In the genomic region with DNA sequence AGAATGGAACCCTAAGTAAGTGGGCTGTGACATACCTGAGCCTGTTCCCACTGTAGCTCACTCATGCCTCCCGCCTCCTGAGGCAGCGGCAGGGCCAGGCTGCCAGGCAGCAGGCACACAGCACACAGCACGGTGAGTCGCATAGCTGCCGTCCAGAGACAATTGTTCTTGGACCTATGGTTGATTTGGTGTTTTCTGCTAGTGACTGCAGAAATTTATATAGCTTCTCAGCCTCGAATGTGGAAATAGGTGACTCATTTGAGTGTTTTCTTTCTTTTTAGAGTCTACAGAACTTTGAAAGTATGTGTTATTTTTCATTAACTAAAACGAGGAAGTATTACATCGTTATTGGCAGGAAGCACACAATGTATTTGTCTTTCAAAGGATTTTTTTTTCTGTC, we compare ENCODE assay signal across 11 cellular contexts. TPM values are rescaled to one million over a fixed set of nuclear protein-coding genes. Genes with fewer than 3 reads are reported as not detected.
DNase-seq lines count a peak whose midpoint lies in the region; ATAC-seq and TF ChIP-seq lines count a peak whose summit lies in the region.
"Had no signal": no experiment of that assay in that cellular context is flagged by ENCODE, and none has a peak within 500 bp of the region (broad histone marks: within the 10 kb centered on the region; RNA-seq: fewer than 3 reads in every experiment).

A gene with protein sequence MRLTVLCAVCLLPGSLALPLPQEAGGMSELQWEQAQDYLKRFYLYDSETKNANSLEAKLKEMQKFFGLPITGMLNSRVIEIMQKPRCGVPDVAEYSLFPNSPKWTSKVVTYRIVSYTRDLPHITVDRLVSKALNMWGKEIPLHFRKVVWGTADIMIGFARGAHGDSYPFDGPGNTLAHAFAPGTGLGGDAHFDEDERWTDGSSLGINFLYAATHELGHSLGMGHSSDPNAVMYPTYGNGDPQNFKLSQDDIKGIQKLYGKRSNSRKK (minus strand): TSS at position 190 of the 400 bp plus-strand sequence. CDS start 47 bp downstream, at position 143.

- intact Hi-C loops in heart left ventricle (cut with DNase I), result no loop called here

- H3K36me3 ChIP-seq in SK-N-SH (replicated peaks in 1 of 2; ENCODE audit: control insufficient read depth in 1 of 2, insufficient read depth in 2 of 2, low read length in 1 of 2) (no peaks in the 10 kb centered on the region), heart left ventricle (no peaks in the 10 kb centered on the region)
- H3K36me3 ChIP-seq in effector memory CD4-positive, alpha-beta T cell (ENCODE audit: control insufficient read depth, insufficient read depth, low read length), result no peaks in the 10 kb centered on the region
- H3K36me3 ChIP-seq: vagina had no signal

- TF ChIP-seq RAD21 in SK-N-SH (IDR thresholded peaks at IDR 0.05; ENCODE audit: low read length), result no peak

- H3K27ac Mint-ChIP-seq in HFFc6, result no peak within 1 kb of the TSS
- H3K27ac Mint-ChIP-seq: progenitor cell of endocrine pancreas had no signal

- no peak for TF ChIP-seq EP300 in SK-N-SH (IDR thresholded peaks at IDR 0.05; ENCODE audit: borderline replicate concordance in 1 of 2, low read depth in 1 of 2, low read length in 1 of 2)

- H3K9me3 Mint-ChIP-seq in HFFc6, result no peaks in the 10 kb centered on the region
- H3K9me3 Mint-ChIP-seq: central memory CD8-positive, alpha-beta T cell had no signal

- H3K79me2 ChIP-seq in SK-N-SH (ENCODE audit: insufficient read depth), result no peaks in the 10 kb centered on the region

- H3K4me3 ChIP-seq in SK-N-SH (ENCODE audit: low read depth in 2 of 2, low read length in 1 of 2) (no peak within 1 kb of the TSS; a peak in 1 of 4 replicates), heart left ventricle (no peak within 1 kb of the TSS)
- no peak within 1 kb of the TSS for H3K4me3 ChIP-seq in effector memory CD4-positive, alpha-beta T cell (ENCODE audit: insufficient read depth, low read depth, low read length, poor library complexity, severe bottlenecking)
- H3K4me3 ChIP-seq: vagina had no signal

- no peak for TF ChIP-seq POLR2A in heart left ventricle (IDR thresholded peaks at IDR 0.05)

- H3K36me3 Mint-ChIP-seq in HFFc6 (ENCODE audit: low read depth), result no peaks in the 10 kb centered on the region

- peaks cover 10% of the 10 kb centered on the region for H3F3A ChIP-seq in SK-N-SH (replicated peaks; ENCODE audit: insufficient read depth)

- H3K4me1 ChIP-seq in SK-N-SH (ENCODE audit: control insufficient read depth in 1 of 2, insufficient read depth in 2 of 2, low read depth in 1 of 2, low read length in 1 of 2) (no peaks in the 10 kb centered on the region; a peak in 1 of 4 replicates), heart left ventricle (no peaks in the 10 kb centered on the region)
- no peaks in the 10 kb centered on the region for H3K4me1 ChIP-seq in effector memory CD4-positive, alpha-beta T cell (ENCODE audit: control insufficient read depth, insufficient read depth, low read length, poor library complexity, severe bottlenecking)
- H3K4me1 ChIP-seq: vagina had no signal

- H4K20me1 ChIP-seq in SK-N-SH (ENCODE audit: insufficient read depth), result no peaks in the 10 kb centered on the region

- peak within 1 kb of the TSS; percentile 74 for H2AFZ ChIP-seq in SK-N-SH (ENCODE audit: low read depth)

- H3K9ac ChIP-seq in SK-N-SH, result no peak within 1 kb of the TSS

- DNase-seq in AML-193 (lab: John Stamatoyannopoulos, UW) (peak; percentile 42 to 59), HFFc6 (peak; percentile 15), SK-N-SH (no peak), iris pigment epithelial cell (ENCODE audit: low read depth) (peak; percentile 45), heart left ventricle (no peak), D341Med (ENCODE audit: low spot score) (no peak)
- DNase-seq in effector memory CD4-positive, alpha-beta T cell, result no peak

- WGBS in SK-N-SH (ENCODE audit: low lambda C conversion rate), result 30% methylated on average over 8 of the region's 8 CpGs
- 56 to 68% (median 61%) methylated on average over 8 of the region's 8 CpGs for WGBS in heart left ventricle, 4 donors

- POLR2A ChIA-PET in SK-N-SH (lab: Yijun Ruan, JAX), result no interaction called here

- peaks cover 18% of the 10 kb centered on the region for H3K27me3 Mint-ChIP-seq in HFFc6 (ENCODE audit: insufficient read depth)
- H3K27me3 Mint-ChIP-seq: progenitor cell of endocrine pancreas had no signal

- H3K4me3 Mint-ChIP-seq in HFFc6, result no peak within 1 kb of the TSS
- H3K4me3 Mint-ChIP-seq: central memory CD8-positive, alpha-beta T cell had no signal

- H3K4me2 ChIP-seq in SK-N-SH, result peak within 1 kb of the TSS; percentile 17; the same call in 1 of the 2 replicates

- H3K9me3 ChIP-seq in SK-N-SH (no peaks in the 10 kb centered on the region), heart left ventricle (no peaks in the 10 kb centered on the region)
- no peaks in the 10 kb centered on the region for H3K9me3 ChIP-seq in effector memory CD4-positive, alpha-beta T cell (ENCODE audit: control insufficient read depth, low read length)
- H3K9me3 ChIP-seq: vagina had no signal

- CTCF ChIA-PET in SK-N-SH (lab: Yijun Ruan, JAX), result no interaction called here

- peak within 1 kb of the TSS in 1 of 2 experiments; percentile 31; a peak in 1 of 4 replicates for H3K27ac ChIP-seq in SK-N-SH (ENCODE audit: low read depth in 2 of 2, low read length in 1 of 2)
- no peak within 1 kb of the TSS for H3K27ac ChIP-seq in effector memory CD4-positive, alpha-beta T cell (ENCODE audit: insufficient read depth, low read length, poor library complexity, severe bottlenecking)
- no peak within 1 kb of the TSS for H3K27ac ChIP-seq in heart left ventricle
- H3K27ac ChIP-seq: vagina had no signal

- no peak for TF ChIP-seq CTCF in HFFc6 (IDR thresholded peaks at IDR 0.05)
- TF ChIP-seq CTCF in SK-N-SH (IDR thresholded peaks at IDR 0.05), result no peak
- no peak for TF ChIP-seq CTCF in heart left ventricle (IDR thresholded peaks at IDR 0.05)

- H3K9me2 ChIP-seq in SK-N-SH, result no peaks in the 10 kb centered on the region

- H3K27me3 ChIP-seq in SK-N-SH (ENCODE audit: insufficient read depth) (no peaks in the 10 kb centered on the region), heart left ventricle (no peaks in the 10 kb centered on the region)
- no peaks in the 10 kb centered on the region for H3K27me3 ChIP-seq in effector memory CD4-positive, alpha-beta T cell (replicated peaks; ENCODE audit: control insufficient read depth, insufficient read depth, low read length, poor library complexity, severe bottlenecking)
- H3K27me3 ChIP-seq: vagina had no signal

- ATAC-seq in HG02973 (IDR thresholded peaks at IDR 0.05; ENCODE audit: unreplicated experiment), result no peak
- ATAC-seq in heart left ventricle, result no peak

- no peaks in the 10 kb centered on the region; the same call in 1 of the 2 replicates for H3K4me1 Mint-ChIP-seq in HFFc6 (ENCODE audit: low read depth)
- H3K4me1 Mint-ChIP-seq: central memory CD8-positive, alpha-beta T cell had no signal

TF ChIP-seq in SK-N-SH, 30 proteins besides CTCF, POLR2A, EP300 and RAD21:
- TF ChIP-seq, protein P1, sequence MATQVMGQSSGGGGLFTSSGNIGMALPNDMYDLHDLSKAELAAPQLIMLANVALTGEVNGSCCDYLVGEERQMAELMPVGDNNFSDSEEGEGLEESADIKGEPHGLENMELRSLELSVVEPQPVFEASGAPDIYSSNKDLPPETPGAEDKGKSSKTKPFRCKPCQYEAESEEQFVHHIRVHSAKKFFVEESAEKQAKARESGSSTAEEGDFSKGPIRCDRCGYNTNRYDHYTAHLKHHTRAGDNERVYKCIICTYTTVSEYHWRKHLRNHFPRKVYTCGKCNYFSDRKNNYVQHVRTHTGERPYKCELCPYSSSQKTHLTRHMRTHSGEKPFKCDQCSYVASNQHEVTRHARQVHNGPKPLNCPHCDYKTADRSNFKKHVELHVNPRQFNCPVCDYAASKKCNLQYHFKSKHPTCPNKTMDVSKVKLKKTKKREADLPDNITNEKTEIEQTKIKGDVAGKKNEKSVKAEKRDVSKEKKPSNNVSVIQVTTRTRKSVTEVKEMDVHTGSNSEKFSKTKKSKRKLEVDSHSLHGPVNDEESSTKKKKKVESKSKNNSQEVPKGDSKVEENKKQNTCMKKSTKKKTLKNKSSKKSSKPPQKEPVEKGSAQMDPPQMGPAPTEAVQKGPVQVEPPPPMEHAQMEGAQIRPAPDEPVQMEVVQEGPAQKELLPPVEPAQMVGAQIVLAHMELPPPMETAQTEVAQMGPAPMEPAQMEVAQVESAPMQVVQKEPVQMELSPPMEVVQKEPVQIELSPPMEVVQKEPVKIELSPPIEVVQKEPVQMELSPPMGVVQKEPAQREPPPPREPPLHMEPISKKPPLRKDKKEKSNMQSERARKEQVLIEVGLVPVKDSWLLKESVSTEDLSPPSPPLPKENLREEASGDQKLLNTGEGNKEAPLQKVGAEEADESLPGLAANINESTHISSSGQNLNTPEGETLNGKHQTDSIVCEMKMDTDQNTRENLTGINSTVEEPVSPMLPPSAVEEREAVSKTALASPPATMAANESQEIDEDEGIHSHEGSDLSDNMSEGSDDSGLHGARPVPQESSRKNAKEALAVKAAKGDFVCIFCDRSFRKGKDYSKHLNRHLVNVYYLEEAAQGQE (IDR thresholded peaks at IDR 0.05; ENCODE audit: low read depth, low read length), result no peak
- TF ChIP-seq FOSL2 (IDR thresholded peaks at IDR 0.05; ENCODE audit: borderline replicate concordance, low read depth), result peak; percentile 29; the same call in 1 of the 2 replicates
- TF ChIP-seq NFIC (IDR thresholded peaks at IDR 0.05; ENCODE audit: borderline replicate concordance), result 0 out of 2 replicates have a peak, but pooled peaks have one; percentile 5
- TF ChIP-seq ELF1 (IDR thresholded peaks at IDR 0.05), result no peak

RNA-seq across cellular contexts. Expression of the gene that starts here (rescaled TPM):
- not detected for total RNA-seq in HFFc6 (2021; fragmentation: NEBNext Ultra II Directional; extraction: Animal tissue kit (Norgen Biotek cat#: 25700))
- 0.13 and 0.36 TPM in 2 replicates for polyA plus RNA-seq in SK-N-SH (2012; rRNA removed)
- polyA plus RNA-seq in SK-N-SH (2012; cell fraction: cytosol; rRNA removed), result 0.29 and 0.36 TPM in 2 replicates
- 0.25 and 0.27 TPM in 2 replicates for polyA plus RNA-seq in SK-N-SH (2012; cell fraction: nucleus; rRNA removed)
- total RNA-seq in heart left ventricle, result 1 to 10 TPM in 1 of 9 donors, not detected in 8; 1.5 TPM
- not detected for polyA plus RNA-seq in heart left ventricle
- total RNA-seq: progenitor cell of endocrine pancreas had no signal

Comparison
In these comparisons a context has a peak if more than half of its experiments do, and no peak if none do; other contexts are left out.
1. Peak in DNase-seq in HFFc6; RNA of the gene not detected or under 1 TPM.
2. DNase-seq: peak in AML-193 (2 of 2) and iris pigment epithelial cell (single experiment); none in SK-N-SH (single experiment), effector memory CD4-positive, alpha-beta T cell (0 of 3), heart left ventricle (0 of 5) and D341Med (single experiment).